ENCODE assay signal across 2 cellular contexts in the genomic region with DNA sequence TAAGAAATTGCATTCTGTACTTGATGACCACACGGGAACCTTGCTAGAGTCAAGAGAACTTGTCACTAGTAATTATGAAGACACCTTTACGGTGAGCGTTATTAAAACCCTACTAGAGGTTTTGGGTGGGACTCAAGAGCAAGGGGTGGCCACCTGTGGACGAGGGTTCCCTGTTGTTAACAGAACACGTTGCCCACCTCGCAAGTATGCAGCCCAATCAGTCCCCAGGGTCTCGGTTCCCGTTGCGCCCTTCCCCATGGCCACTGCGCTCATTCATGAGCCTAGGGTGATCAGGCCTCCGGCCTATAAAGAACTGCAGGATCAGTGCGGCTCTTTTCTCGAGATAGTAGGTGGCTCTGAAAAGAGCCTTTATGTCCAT.
TF ChIP-seq lines count a peak whose summit lies in the region.

No MANE protein-coding gene starts in this region.

TF ChIP-seq in liver, 16 proteins besides CTCF, POLR2A, EP300 and RAD21:
- TF ChIP-seq ZBTB33 (IDR thresholded peaks at IDR 0.05): no peak
- no peak for TF ChIP-seq SP1 (IDR thresholded peaks at IDR 0.05)
- TF ChIP-seq ATF3 (IDR thresholded peaks at IDR 0.05): no peak
- TF ChIP-seq GABPA (IDR thresholded peaks at IDR 0.05 in 1 of 2, conservative IDR thresholded peaks at IDR 0.05 in 1 of 2): no peak
- TF ChIP-seq FOXA1 (IDR thresholded peaks at IDR 0.05): no peak
- TF ChIP-seq HNF4A (conservative IDR thresholded peaks at IDR 0.05): no peak
- no peak for TF ChIP-seq FOXA2 (IDR thresholded peaks at IDR 0.05)
- TF ChIP-seq EGR1 (IDR thresholded peaks at IDR 0.05; ENCODE audit: low read depth in 2 of 2): no peak
TF ChIP-seq in liver: peak in this region for 0.

TF ChIP-seq in HepG2, 621 proteins besides CTCF, POLR2A, EP300 and RAD21:
- TF ChIP-seq ZNF512 (CRISPR knock-in tag; IDR thresholded peaks at IDR 0.05): no peak
